Comparison of ENCODE assay signal across 12 cellular contexts in the genomic region with DNA sequence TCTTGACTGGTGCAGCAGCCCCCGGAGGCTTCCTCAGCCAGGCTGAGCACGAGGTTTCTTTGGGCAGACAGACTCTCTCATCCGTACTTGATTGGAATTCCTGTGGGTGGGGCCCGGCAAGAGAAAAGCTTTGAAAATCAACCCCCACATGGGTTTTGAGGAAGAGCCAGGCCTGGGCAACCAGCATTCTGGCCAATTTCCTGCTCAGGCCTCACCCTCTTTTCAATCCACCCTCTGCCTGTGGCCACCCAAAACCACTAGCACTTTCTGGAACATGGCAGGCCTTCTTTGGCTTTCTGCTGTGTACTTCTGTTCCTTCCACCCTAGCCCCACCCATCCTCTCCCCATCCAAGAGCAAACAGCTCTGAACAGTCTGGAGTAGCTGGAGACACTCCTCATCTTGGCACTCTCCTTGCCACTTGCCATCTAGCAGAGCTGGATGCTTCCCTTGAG.
DNase-seq lines count a peak whose midpoint lies in the region; ATAC-seq and TF ChIP-seq lines count a peak whose summit lies in the region.
"Had no signal": no experiment of that assay in that cellular context is flagged by ENCODE, and none has a peak within 500 bp of the region (broad histone marks: within the 10 kb centered on the region; RNA-seq: fewer than 3 reads in every experiment).

No MANE protein-coding gene starts in this region.

- CTCF ChIA-PET in HEK293 (lab: Yijun Ruan, JAX): no interaction called here

- H3K4me3 Mint-ChIP-seq in stimulated activated memory B cell treated with anti-CD40 and anti-IgM and Interleukin-4, amounts not matched to agents 10 μg/mL and 1 μg/mL and 100 μg/mL, for 72 hours: no peak overlapping the region

- peaks cover 17% of the 10 kb centered on the region for H3K27me3 Mint-ChIP-seq in stimulated activated memory B cell treated with anti-CD40 and anti-IgM and Interleukin-4, amounts not matched to agents 10 μg/mL and 1 μg/mL and 100 μg/mL, for 72 hours

- no peaks in the 10 kb centered on the region for H3K9me3 Mint-ChIP-seq in stimulated activated memory B cell treated with anti-CD40 and anti-IgM and Interleukin-4, amounts not matched to agents 10 μg/mL and 1 μg/mL and 100 μg/mL, for 72 hours

- peaks cover 51% of the 10 kb centered on the region for H3K4me1 Mint-ChIP-seq in stimulated activated memory B cell treated with anti-CD40 and anti-IgM and Interleukin-4, amounts not matched to agents 10 μg/mL and 1 μg/mL and 100 μg/mL, for 72 hours

- POLR2A ChIA-PET in HEK293 (lab: Yijun Ruan, JAX): interaction anchor here (0.9 kb wide), 1 partner anchor 39 kb away, joined by 4 read pairs; no protein-coding TSS in a partner anchor

- intact Hi-C loops in tibial artery (cut with DNase I; ENCODE audit: low total_unique reads): no loop called here

- peaks cover 4% of the 10 kb centered on the region for H3K36me3 Mint-ChIP-seq in stimulated activated memory B cell treated with anti-CD40 and anti-IgM and Interleukin-4, amounts not matched to agents 10 μg/mL and 1 μg/mL and 100 μg/mL, for 72 hours

- peaks cover 0 to 20% of the 10 kb centered on the region in 2 donors for H3K27me3 ChIP-seq in tibial artery
- H3K27me3 ChIP-seq: ascending aorta had no signal

- H3K4me1 ChIP-seq in HEK293 (ENCODE audit: control insufficient read depth, insufficient read depth, low read length): peaks cover 2% of the 10 kb centered on the region; the same call in 1 of the 2 replicates
- H3K4me1 ChIP-seq in tibial artery: peaks cover 0 to under 1% (median 0%) of the 10 kb centered on the region in 4 donors
- H3K4me1 ChIP-seq: ascending aorta had no signal

- H3K36me3 ChIP-seq in HEK293 (ENCODE audit: control insufficient read depth in 2 of 2, insufficient read depth in 1 of 2, low read length in 2 of 2): peaks cover 0 to 15% of the 10 kb centered on the region in 2 experiments; a peak in 2 of 3 replicates
- no peaks in the 10 kb centered on the region for H3K36me3 ChIP-seq in tibial artery
- H3K36me3 ChIP-seq: ascending aorta had no signal

- H3K9me3 ChIP-seq in HEK293 (ENCODE audit: control insufficient read depth, insufficient read depth, low read depth, low read length): no peaks in the 10 kb centered on the region
- no peaks in the 10 kb centered on the region for H3K9me3 ChIP-seq in tibial artery
- H3K9me3 ChIP-seq: ascending aorta had no signal

- H3K27ac ChIP-seq in HEK293 (ENCODE audit: extremely low read depth, low read depth, low read length): no peak overlapping the region
- peak overlapping the region; percentile 56 for H3K27ac ChIP-seq in VCaP
- no peak overlapping the region for H3K27ac ChIP-seq in tibial artery
- H3K27ac ChIP-seq: ascending aorta had no signal

- DNase-seq in iris pigment epithelial cell (ENCODE audit: low read depth) (peak; percentile 9), NCI-H1048 (lab: John Stamatoyannopoulos, UW) (no peak), tibial artery (no peak)
- no peak for DNase-seq in stimulated activated CD8-positive, alpha-beta memory T cell treated with anti-CD3 and anti-CD28 coated beads, Interleukin-4, amount 100 ng/mL, for 48 hours
- DNase-seq: activated CD8-positive, alpha-beta memory T cell treated with anti-CD3 and anti-CD28 coated beads, Interleukin-2, amount 50 U/mL, for 4 hours; NCI-H1694; posterior cingulate gyrus had no signal

- no peak for TF ChIP-seq CTCF in HEK293 (tag by site-specific recombination; IDR thresholded peaks at IDR 0.05)
- no peak for TF ChIP-seq CTCF in VCaP (conservative IDR thresholded peaks at IDR 0.05)
- TF ChIP-seq CTCF in tibial artery (IDR thresholded peaks at IDR 0.05): no peak

- H3K4me3 ChIP-seq in HEK293 (ENCODE audit: low read depth, low read length) (no peak overlapping the region), tibial artery (no peak overlapping the region)
- H3K4me3 ChIP-seq: ascending aorta had no signal

- no peak for ATAC-seq in stimulated activated memory B cell treated with anti-CD40 and anti-IgM and Interleukin-4, amounts not matched to agents 10 μg/mL and 1 μg/mL and 100 μg/mL, for 72 hours
- ATAC-seq in GM18517 (IDR thresholded peaks at IDR 0.05; ENCODE audit: unreplicated experiment): no peak

- peak overlapping the region; percentile 69 for H3K27ac Mint-ChIP-seq in stimulated activated memory B cell treated with anti-CD40 and anti-IgM and Interleukin-4, amounts not matched to agents 10 μg/mL and 1 μg/mL and 100 μg/mL, for 72 hours

TF ChIP-seq in HEK293, 187 proteins besides CTCF, POLR2A, EP300 and RAD21 (continues in another document):
- TF ChIP-seq FEZF1 (tag by site-specific recombination; IDR thresholded peaks at IDR 0.05): no peak
- no peak for TF ChIP-seq ZSCAN16 (tag by site-specific recombination; IDR thresholded peaks at IDR 0.05)
- no peak for TF ChIP-seq MZF1 (tag by site-specific recombination; IDR thresholded peaks at IDR 0.05; ENCODE audit: borderline replicate concordance)
- no peak for TF ChIP-seq ZBTB21 (tag by site-specific recombination; IDR thresholded peaks at IDR 0.05)
- TF ChIP-seq, protein P1, sequence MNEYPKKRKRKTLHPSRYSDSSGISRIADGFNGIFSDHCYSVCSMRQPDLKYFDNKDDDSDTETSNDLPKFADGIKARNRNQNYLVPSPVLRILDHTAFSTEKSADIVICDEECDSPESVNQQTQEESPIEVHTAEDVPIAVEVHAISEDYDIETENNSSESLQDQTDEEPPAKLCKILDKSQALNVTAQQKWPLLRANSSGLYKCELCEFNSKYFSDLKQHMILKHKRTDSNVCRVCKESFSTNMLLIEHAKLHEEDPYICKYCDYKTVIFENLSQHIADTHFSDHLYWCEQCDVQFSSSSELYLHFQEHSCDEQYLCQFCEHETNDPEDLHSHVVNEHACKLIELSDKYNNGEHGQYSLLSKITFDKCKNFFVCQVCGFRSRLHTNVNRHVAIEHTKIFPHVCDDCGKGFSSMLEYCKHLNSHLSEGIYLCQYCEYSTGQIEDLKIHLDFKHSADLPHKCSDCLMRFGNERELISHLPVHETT (tag by site-specific recombination; IDR thresholded peaks at IDR 0.05): no peak
- no peak for TF ChIP-seq IKZF3 (tag by site-specific recombination; IDR thresholded peaks at IDR 0.05)
- TF ChIP-seq SCRT1 (tag by site-specific recombination; IDR thresholded peaks at IDR 0.05; ENCODE audit: borderline replicate concordance): no peak
- TF ChIP-seq ZNF404 (tag by site-specific recombination; IDR thresholded peaks at IDR 0.05): no peak
- TF ChIP-seq ZNF394 (tag by site-specific recombination; IDR thresholded peaks at IDR 0.05; ENCODE audit: borderline replicate concordance): peak; percentile 51; the same call in 1 of the 2 replicates
- no peak for TF ChIP-seq ZNF558 (tag by site-specific recombination; IDR thresholded peaks at IDR 0.05)
- TF ChIP-seq ZFP41 (tag by site-specific recombination; IDR thresholded peaks at IDR 0.05; ENCODE audit: borderline replicate concordance): no peak
- TF ChIP-seq, protein P2, sequence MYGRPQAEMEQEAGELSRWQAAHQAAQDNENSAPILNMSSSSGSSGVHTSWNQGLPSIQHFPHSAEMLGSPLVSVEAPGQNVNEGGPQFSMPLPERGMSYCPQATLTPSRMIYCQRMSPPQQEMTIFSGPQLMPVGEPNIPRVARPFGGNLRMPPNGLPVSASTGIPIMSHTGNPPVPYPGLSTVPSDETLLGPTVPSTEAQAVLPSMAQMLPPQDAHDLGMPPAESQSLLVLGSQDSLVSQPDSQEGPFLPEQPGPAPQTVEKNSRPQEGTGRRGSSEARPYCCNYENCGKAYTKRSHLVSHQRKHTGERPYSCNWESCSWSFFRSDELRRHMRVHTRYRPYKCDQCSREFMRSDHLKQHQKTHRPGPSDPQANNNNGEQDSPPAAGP (tag by site-specific recombination; IDR thresholded peaks at IDR 0.05): 0 out of 2 replicates have a peak, but pooled peaks have one; percentile 28
- TF ChIP-seq, protein P3, sequence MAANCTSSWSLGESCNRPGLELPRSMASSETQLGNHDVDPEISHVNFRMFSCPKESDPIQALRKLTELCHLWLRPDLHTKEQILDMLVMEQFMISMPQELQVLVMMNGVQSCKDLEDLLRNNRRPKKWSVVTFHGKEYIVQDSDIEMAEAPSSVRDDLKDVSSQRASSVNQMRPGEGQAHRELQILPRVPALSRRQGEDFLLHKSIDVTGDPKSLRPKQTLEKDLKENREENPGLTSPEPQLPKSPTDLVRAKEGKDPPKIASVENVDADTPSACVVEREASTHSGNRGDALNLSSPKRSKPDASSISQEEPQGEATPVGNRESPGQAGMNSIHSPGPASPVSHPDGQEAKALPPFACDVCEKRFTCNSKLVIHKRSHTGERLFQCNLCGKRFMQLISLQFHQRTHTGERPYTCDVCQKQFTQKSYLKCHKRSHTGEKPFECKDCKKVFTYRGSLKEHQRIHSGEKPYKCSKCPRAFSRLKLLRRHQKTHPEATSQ (tag by site-specific recombination; IDR thresholded peaks at IDR 0.05): no peak
- TF ChIP-seq, protein P4, sequence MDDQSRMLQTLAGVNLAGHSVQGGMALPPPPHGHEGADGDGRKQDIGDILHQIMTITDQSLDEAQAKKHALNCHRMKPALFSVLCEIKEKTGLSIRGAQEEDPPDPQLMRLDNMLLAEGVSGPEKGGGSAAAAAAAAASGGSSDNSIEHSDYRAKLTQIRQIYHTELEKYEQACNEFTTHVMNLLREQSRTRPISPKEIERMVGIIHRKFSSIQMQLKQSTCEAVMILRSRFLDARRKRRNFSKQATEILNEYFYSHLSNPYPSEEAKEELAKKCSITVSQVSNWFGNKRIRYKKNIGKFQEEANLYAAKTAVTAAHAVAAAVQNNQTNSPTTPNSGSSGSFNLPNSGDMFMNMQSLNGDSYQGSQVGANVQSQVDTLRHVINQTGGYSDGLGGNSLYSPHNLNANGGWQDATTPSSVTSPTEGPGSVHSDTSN (CRISPR knock-in tag; IDR thresholded peaks at IDR 0.05): no peak
- TF ChIP-seq ZNF501 (tag by site-specific recombination; IDR thresholded peaks at IDR 0.05): no peak
- TF ChIP-seq ZBTB1 (tag by site-specific recombination; IDR thresholded peaks at IDR 0.05): no peak
- no peak for TF ChIP-seq ZNF473 (tag by site-specific recombination; IDR thresholded peaks at IDR 0.05)
- TF ChIP-seq ZNF677 (tag by site-specific recombination; IDR thresholded peaks at IDR 0.05): no peak
- TF ChIP-seq EGR2 (tag by site-specific recombination; IDR thresholded peaks at IDR 0.05; ENCODE audit: low read depth): 0 out of 2 replicates have a peak, but pooled peaks have one; percentile 11
